In genomic region chr15:69452702-69453513, GRCh38 we compare ENCODE assay signal across 1 cellular context.
TF ChIP-seq lines count a peak whose summit lies in the region.

Gene RPLP1, plus strand, starts transcription at chr15:69452818. Its CDS starts 131 bp downstream, at chr15:69452949.

TF ChIP-seq in GM23338, 12 proteins besides CTCF, POLR2A, EP300 and RAD21 (continued from another document):
- TF ChIP-seq ZNF462 (CRISPR knock-in tag; IDR thresholded peaks at IDR 0.05) = no peak
